8 cellular contexts compared by ENCODE assay signal in genomic region chr2:437772-438393, GRCh38.
DNase-seq lines count a peak whose midpoint lies in the region; ATAC-seq lines count a peak whose summit lies in the region.

No MANE protein-coding gene starts in this region.

- no peaks in the 10 kb centered on the region for H3K27me3 Mint-ChIP-seq in memory B cell

- peak overlapping the region; percentile 96 for H3K27ac Mint-ChIP-seq in memory B cell

- ATAC-seq in HG02943 (IDR thresholded peaks at IDR 0.05; ENCODE audit: low read depth, unreplicated experiment) (peak; percentile 90), memory B cell (ENCODE audit: low read depth) (peak; percentile 98)

- H3K4me1 Mint-ChIP-seq in memory B cell, result peaks cover 35% of the 10 kb centered on the region

- H3K36me3 Mint-ChIP-seq in memory B cell, result peaks cover 2% of the 10 kb centered on the region

- peak; percentile 2 for DNase-seq in NCI-H2196 (lab: John Stamatoyannopoulos, UW; ENCODE audit: unreplicated experiment)
- DNase-seq in NCI-H2196 treated with DMSO at 0.1 percent for 48 hours (lab: John Stamatoyannopoulos, UW; ENCODE audit: unreplicated experiment), result no peak
- peak; percentile 81 for DNase-seq in NCI-H2107 treated with DMSO at 0.1 percent for 48 hours (lab: John Stamatoyannopoulos, UW; ENCODE audit: unreplicated experiment)
- peak; percentile 24 to 42 for DNase-seq in activated CD8-positive, alpha-beta memory T cell treated with anti-CD3 and anti-CD28 coated beads for 4 hours (ENCODE audit: low read depth in 2 of 2)
- peak; percentile 54 to 75 for DNase-seq in memory B cell (ENCODE audit: low spot score in 2 of 2)
- DNase-seq in DMS114 treated with DMSO at 0.1 percent for 48 hours (lab: John Stamatoyannopoulos, UW; ENCODE audit: unreplicated experiment), result no peak
- no peak for DNase-seq in NCI-H1048 (lab: John Stamatoyannopoulos, UW)

- H3K4me3 Mint-ChIP-seq in memory B cell, result peak overlapping the region; percentile 77

- H3K9me3 Mint-ChIP-seq in memory B cell, result peaks cover 3% of the 10 kb centered on the region

Comparison
In these comparisons a context has a peak if more than half of its experiments do, and no peak if none do; other contexts are left out.
1. DNase-seq: peak in NCI-H2196 (single experiment), NCI-H2107 treated with DMSO at 0.1 percent for 48 hours (single experiment), activated CD8-positive, alpha-beta memory T cell treated with anti-CD3 and anti-CD28 coated beads for 4 hours (2 of 2) and memory B cell (2 of 2); none in NCI-H2196 treated with DMSO at 0.1 percent for 48 hours (single experiment), DMS114 treated with DMSO at 0.1 percent for 48 hours (single experiment) and NCI-H1048 (single experiment).